Comparison of ENCODE assay signal across 14 cellular contexts in the genomic region with DNA sequence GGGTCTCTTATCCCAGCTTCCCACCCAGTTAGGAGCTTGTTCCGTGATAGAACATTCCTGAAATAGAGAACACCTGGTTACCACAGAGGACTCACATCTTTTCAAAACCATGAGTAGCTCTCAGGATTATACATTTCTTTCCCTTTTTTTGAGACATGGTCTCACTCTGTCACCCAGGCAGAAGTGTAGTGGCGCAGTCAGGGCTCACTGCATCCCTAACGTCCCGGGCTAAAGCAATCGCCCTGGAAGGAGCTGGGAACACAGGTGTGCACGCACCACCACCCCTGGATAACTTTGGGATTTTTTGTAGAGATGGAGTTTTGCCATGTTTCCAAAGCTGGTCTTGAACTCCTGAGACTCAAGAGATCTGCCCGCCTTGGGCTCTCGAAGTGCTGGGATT. TPM values are rescaled to one million over a fixed set of nuclear protein-coding genes. Genes with fewer than 3 reads are reported as not detected.
DNase-seq lines count a peak whose midpoint lies in the region; ATAC-seq and TF ChIP-seq lines count a peak whose summit lies in the region.
"Had no signal": no experiment of that assay in that cellular context is flagged by ENCODE, and none has a peak within 500 bp of the region (broad histone marks: within the 10 kb centered on the region; RNA-seq: fewer than 3 reads in every experiment).

No MANE protein-coding gene starts in this region.

- H3K9me3 ChIP-seq in IMR-90 (ENCODE audit: control insufficient read depth, insufficient read depth, low read length) (no peaks in the 10 kb centered on the region), mucosa of rectum (ENCODE audit: control insufficient read depth in 2 of 2, low read length in 2 of 2) (no peaks in the 10 kb centered on the region), testis (no peaks in the 10 kb centered on the region)

- peak overlapping the region; percentile 10; the same call in 1 of the 2 replicates for H3K14ac ChIP-seq in IMR-90 (replicated peaks; ENCODE audit: low read depth, low read length)

- H2BK5ac ChIP-seq in IMR-90 (ENCODE audit: low read depth, low read length, poor library complexity, severe bottlenecking), result no peak overlapping the region

- CTCF ChIA-PET in IMR-90 (lab: Yijun Ruan, JAX), result interaction anchor here (0.8 kb wide), 1 partner anchor 9 kb away, joined by 3 read pairs; no protein-coding TSS in a partner anchor

- TF ChIP-seq RAD21 in IMR-90 (IDR thresholded peaks at IDR 0.05; ENCODE audit: low read length), result no peak

- H3K27me3 Mint-ChIP-seq in chondrocyte (ENCODE audit: low read depth), result no peaks in the 10 kb centered on the region
- H3K27me3 Mint-ChIP-seq: activated CD4-positive, alpha-beta T cell treated with anti-CD3 and anti-CD28 coated beads for 36 hours; activated T-cell treated with anti-CD3 and anti-CD28 coated beads, Interleukin-2, amount 50 U/mL, for 24 hours; CD4-positive, alpha-beta memory T cell; stimulated activated memory B cell treated with anti-CD40 and anti-IgM and Interleukin-4, amounts not matched to agents 10 μg/mL and 1 μg/mL and 100 μg/mL, for 72 hours had no signal

- H3K56ac ChIP-seq in IMR-90 (ENCODE audit: extremely low read depth, insufficient read depth, low read length), result no peak overlapping the region

- peaks cover 9% of the 10 kb centered on the region for H3K36me3 Mint-ChIP-seq in chondrocyte (ENCODE audit: low read depth)

- peaks cover 18 to 64% of the 10 kb centered on the region in 2 experiments for H3K79me1 ChIP-seq in IMR-90 (ENCODE audit: low read depth in 1 of 2, low read length in 2 of 2)

- TF ChIP-seq POLR2A in IMR-90 (IDR thresholded peaks at IDR 0.05; ENCODE audit: low read depth, low read length) (no peak), testis (IDR thresholded peaks at IDR 0.05) (no peak)

- no peak overlapping the region for H2AFZ ChIP-seq in IMR-90 (replicated peaks; ENCODE audit: low read length, poor library complexity)
- H2AFZ ChIP-seq: parathyroid adenoma had no signal

- peak overlapping the region; percentile 37; the same call in 1 of the 2 replicates for H2BK120ac ChIP-seq in IMR-90 (ENCODE audit: low read depth, low read length)

- H3K9ac ChIP-seq in IMR-90 (ENCODE audit: low read depth, low read length), result 0 out of 2 replicates have a peak overlapping the region, but pooled peaks have one; percentile 30
- H3K9ac ChIP-seq in mucosa of rectum (ENCODE audit: low read depth in 1 of 2, low read length in 2 of 2), result no peak overlapping the region
- H3K9ac ChIP-seq: parathyroid adenoma had no signal

- H3K23ac ChIP-seq in IMR-90 (ENCODE audit: low read depth, low read length), result peak overlapping the region; percentile 19

- H2BK20ac ChIP-seq in IMR-90 (ENCODE audit: low read depth, low read length), result no peak overlapping the region

- 0 out of 2 replicates have a peak overlapping the region, but pooled peaks have one; percentile 10 for H2AK5ac ChIP-seq in IMR-90 (ENCODE audit: low read depth, low read length)

- H3K27ac Mint-ChIP-seq in chondrocyte (ENCODE audit: unreplicated experiment), result peak overlapping the region; percentile 94
- H3K27ac Mint-ChIP-seq: stimulated activated memory B cell treated with anti-CD40 and anti-IgM and Interleukin-4, amounts not matched to agents 10 μg/mL and 1 μg/mL and 100 μg/mL, for 72 hours had no signal

- H3K18ac ChIP-seq in IMR-90 (ENCODE audit: low read depth, low read length), result peak overlapping the region; percentile 3; the same call in 1 of the 2 replicates

- WGBS in IMR-90 (ENCODE audit: extremely low coverage in 2 of 2, insufficient read length in 1 of 2), 2 experiments, result 96% methylated on average over 4 of the region's 8 CpGs; no CpG with 5 or more reads in 1 of the 2 experiments
- WGBS in testis, 2 donors, result 92 to 97% methylated on average over 8 of the region's 8 CpGs

- H4K91ac ChIP-seq in IMR-90 (ENCODE audit: insufficient read depth, low read depth, low read length), result 0 out of 2 replicates have a peak overlapping the region, but pooled peaks have one; percentile 1

- no peaks in the 10 kb centered on the region for H3K27me3 ChIP-seq in IMR-90 (ENCODE audit: control insufficient read depth, insufficient read depth, low read length)
- H3K27me3 ChIP-seq in mucosa of rectum (ENCODE audit: control insufficient read depth in 2 of 2, insufficient read depth in 2 of 2, low read length in 2 of 2), result no peaks in the 10 kb centered on the region
- no peaks in the 10 kb centered on the region for H3K27me3 ChIP-seq in testis

- in situ Hi-C loops in IMR-90 (cut with MboI; ENCODE audit: low sequenced_read_pairs), result no loop called here

- no peak overlapping the region; the same call in 1 of the 2 replicates for H4K5ac ChIP-seq in IMR-90 (ENCODE audit: low read depth, low read length)

- H3K4me3 ChIP-seq in IMR-90 (ENCODE audit: insufficient read depth, low read depth, low read length), result no peak overlapping the region
- no peak overlapping the region for H3K4me3 ChIP-seq in mucosa of rectum (ENCODE audit: low read length in 2 of 2)
- H3K4me3 ChIP-seq in testis, result no peak overlapping the region
- H3K4me3 ChIP-seq: lung had no signal

- peak overlapping the region; percentile 7; the same call in 1 of the 3 replicates for H2BK15ac ChIP-seq in IMR-90 (ENCODE audit: low read depth, low read length)

- peak overlapping the region in 1 of 2 experiments; percentile 56; a peak in 1 of 4 replicates for H4K8ac ChIP-seq in IMR-90 (ENCODE audit: low read depth in 2 of 2, low read length in 2 of 2)

- H3K9me1 ChIP-seq in IMR-90 (ENCODE audit: insufficient read depth, low read length), result peaks cover 14% of the 10 kb centered on the region

- dilution Hi-C loops in IMR-90 (cut with HindIII; ENCODE audit: low sequenced_read_pairs, unreplicated experiment), result no loop called here

- DNase-seq in IMR-90 (no peak), chondrocyte (ENCODE audit: low spot score) (no peak), testis (no peak), middle frontal gyrus (ENCODE audit: extremely low spot score, low spot score) (no peak), NCI-H1436 (lab: John Stamatoyannopoulos, UW) (no peak)
- DNase-seq in stimulated activated CD4-positive, alpha-beta T cell treated with anti-CD3 and anti-CD28 coated beads, Interleukin-4, amount 100 ng/mL, for 24 hours, result no peak
- DNase-seq: activated CD4-positive, alpha-beta T cell treated with anti-CD3 and anti-CD28 coated beads for 36 hours; activated T-cell treated with anti-CD3 and anti-CD28 coated beads, Interleukin-2, amount 50 U/mL, for 24 hours; CD4-positive, alpha-beta memory T cell; stimulated activated CD4-positive, alpha-beta T cell treated with anti-CD3 and anti-CD28 coated beads, Interleukin-2, amount 100 ng/mL, for 48 hours had no signal

- ATAC-seq in IMR-90 (ENCODE audit: low read depth), result no peak
- ATAC-seq: activated CD4-positive, alpha-beta T cell treated with anti-CD3 and anti-CD28 coated beads for 36 hours; stimulated activated memory B cell treated with anti-CD40 and anti-IgM and Interleukin-4, amounts not matched to agents 10 μg/mL and 1 μg/mL and 100 μg/mL, for 72 hours had no signal

- H3K4ac ChIP-seq in IMR-90 (ENCODE audit: low read depth, low read length), result peak overlapping the region; percentile 57

- no peak for TF ChIP-seq CTCF in IMR-90 (conservative IDR thresholded peaks at IDR 0.05; ENCODE audit: low read depth, low read length)
- no peak for TF ChIP-seq CTCF in chondrocyte (IDR thresholded peaks at IDR 0.05)
- TF ChIP-seq CTCF in testis (IDR thresholded peaks at IDR 0.05), result no peak

- no TSS peak for BruUV-seq in IMR-90 (replicated peaks; lab: Mats Ljungman, UMichigan)

- no peak overlapping the region for H3K4me2 ChIP-seq in IMR-90 (ENCODE audit: low read depth, low read length)

- no peaks in the 10 kb centered on the region for H3K9me3 Mint-ChIP-seq in chondrocyte (ENCODE audit: low read depth)
- H3K9me3 Mint-ChIP-seq: activated T-cell treated with anti-CD3 and anti-CD28 coated beads, Interleukin-2, amount 50 U/mL, for 24 hours; CD4-positive, alpha-beta memory T cell; stimulated activated memory B cell treated with anti-CD40 and anti-IgM and Interleukin-4, amounts not matched to agents 10 μg/mL and 1 μg/mL and 100 μg/mL, for 72 hours had no signal

- peaks cover 74% of the 10 kb centered on the region for H3K4me1 Mint-ChIP-seq in chondrocyte (ENCODE audit: low read depth)
- H3K4me1 Mint-ChIP-seq: stimulated activated memory B cell treated with anti-CD40 and anti-IgM and Interleukin-4, amounts not matched to agents 10 μg/mL and 1 μg/mL and 100 μg/mL, for 72 hours had no signal

- no peak overlapping the region for H3K4me3 Mint-ChIP-seq in chondrocyte (ENCODE audit: unreplicated experiment)
- H3K4me3 Mint-ChIP-seq: activated CD4-positive, alpha-beta T cell treated with anti-CD3 and anti-CD28 coated beads for 36 hours; activated T-cell treated with anti-CD3 and anti-CD28 coated beads, Interleukin-2, amount 50 U/mL, for 24 hours; CD4-positive, alpha-beta memory T cell; stimulated activated memory B cell treated with anti-CD40 and anti-IgM and Interleukin-4, amounts not matched to agents 10 μg/mL and 1 μg/mL and 100 μg/mL, for 72 hours had no signal

- no peaks in the 10 kb centered on the region for H4K20me1 ChIP-seq in IMR-90 (ENCODE audit: insufficient read depth, low read length)

- POLR2A ChIA-PET in IMR-90 (lab: Charles Lee; ENCODE audit: unreplicated experiment), result no interaction called here

- H2AK9ac ChIP-seq in IMR-90 (replicated peaks; ENCODE audit: low read depth, low read length, poor library complexity), result no peak overlapping the region

- intact Hi-C loops in IMR-90 (cut with micrococcal nuclease) (loop anchor here (5.0 kb wide), 1 partner anchor 35 kb away; no protein-coding TSS in a partner anchor), testis (cut with DNase I; ENCODE audit: low total_unique reads) (no loop called here)

- peaks cover 32% of the 10 kb centered on the region for H3K4me1 ChIP-seq in IMR-90 (ENCODE audit: control insufficient read depth, insufficient read depth, low read length)
- H3K4me1 ChIP-seq in mucosa of rectum (ENCODE audit: control insufficient read depth in 2 of 2, insufficient read depth in 2 of 2, low read length in 2 of 2), result peaks cover 28 to 40% of the 10 kb centered on the region in 2 donors
- H3K4me1 ChIP-seq in testis, result peaks cover 50% of the 10 kb centered on the region

- H3K36me3 ChIP-seq in IMR-90 (ENCODE audit: control insufficient read depth, insufficient read depth, low read length) (peaks cover 19% of the 10 kb centered on the region), mucosa of rectum (ENCODE audit: control insufficient read depth in 2 of 2, insufficient read depth in 2 of 2, low read length in 2 of 2) (peaks cover 10 to 14% of the 10 kb centered on the region in 2 donors), testis (ENCODE audit: low read depth, missing control alignments) (no peaks in the 10 kb centered on the region)

- H3K27ac ChIP-seq in IMR-90 (ENCODE audit: insufficient read depth, low read length) (peak overlapping the region; percentile 79; the same call in 1 of the 2 replicates), mucosa of rectum (ENCODE audit: low read depth in 2 of 2, low read length in 2 of 2) (peak overlapping the region; percentile 45 to 53), testis (peak overlapping the region; percentile 53 to 69)
- H3K27ac ChIP-seq: parathyroid adenoma had no signal

RNA-seq across cellular contexts. Expression of a gene that starts 44.8 kb away (rescaled TPM):
- 118 and 137 TPM in 2 replicates for total RNA-seq in IMR-90 (2012; rRNA removed)
- 277 and 353 TPM in 2 replicates for polyA plus RNA-seq in IMR-90 (2012; rRNA removed)
- polyA plus RNA-seq in IMR-90 (2012; cell fraction: cytosol; rRNA removed), result 217 and 436 TPM in 2 replicates
- 131 and 368 TPM in 2 replicates for polyA plus RNA-seq in IMR-90 (2012; cell fraction: nucleus; rRNA removed; ENCODE audit: low replicate concordance)
- 166 to 210 TPM (median 167 TPM) in 3 replicates for total RNA-seq in chondrocyte
- total RNA-seq in testis, result 100 to 1,000 TPM; 210 to 293 TPM
- polyA plus RNA-seq in testis (ENCODE audit: insufficient read depth, low read depth, low replicate concordance), result 75.5 TPM
